In genomic region chr4:48779095-48779997, GRCh38 we compare ENCODE assay signal across 7 cellular contexts. TPM values are rescaled to one million over a fixed set of nuclear protein-coding genes. Genes with fewer than 3 reads are reported as not detected.
DNase-seq lines count a peak whose midpoint lies in the region; ATAC-seq, FAIRE-seq and TF ChIP-seq lines count a peak whose summit lies in the region.

No MANE protein-coding gene starts in this region.

- H3K9me3 ChIP-seq in kidney (ENCODE audit: control insufficient read depth in 1 of 2, low read length in 2 of 2), result no peaks in the 10 kb centered on the region

- no peaks in the 10 kb centered on the region for H3K9me3 Mint-ChIP-seq in activated B cell treated with CpG ODN at 0.5 μM for 24 hours

- no peaks in the 10 kb centered on the region for H3K27me3 Mint-ChIP-seq in activated B cell treated with CpG ODN at 0.5 μM for 24 hours

- POLR2A ChIA-PET in activated B cell treated with CpG ODN at 0.5 μM for 24 hours (lab: Charles Lee), result interaction anchor here (0.8 to 3.5 kb wide), 12 partner anchors 8 to 438 kb away, joined by 3 to 38 read pairs (median 5); partner anchors contain the start of genes OCIAD1, OCIAD2 and SLAIN2

- H3K27ac Mint-ChIP-seq in activated B cell treated with CpG ODN at 0.5 μM for 24 hours, result peak overlapping the region; percentile 79

- H3K9ac ChIP-seq in kidney (ENCODE audit: low read length in 2 of 2), result peak overlapping the region; percentile 80 to 94

- H3K36me3 Mint-ChIP-seq in activated B cell treated with CpG ODN at 0.5 μM for 24 hours (ENCODE audit: low read depth), result peaks cover 8% of the 10 kb centered on the region

- FAIRE-seq in GM12891 (lab: Jason Lieb, UNC) (no peak), kidney (lab: Jason Lieb, UNC) (no peak)

- TF ChIP-seq CTCF in LNCAP (IDR thresholded peaks at IDR 0.05) (peak; percentile 33; the same call in 1 of the 2 replicates), activated B cell treated with CpG ODN at 0.5 μM for 24 hours (IDR thresholded peaks at IDR 0.05) (no peak), kidney (IDR thresholded peaks at IDR 0.05; ENCODE audit: borderline replicate concordance, extremely low read depth, insufficient read depth) (no peak)

- H3K4me3 ChIP-seq in kidney (ENCODE audit: low read length in 2 of 2), result peak overlapping the region; percentile 71 to 90

- H3K27ac ChIP-seq in caudate nucleus (ENCODE audit: low read depth, low read length) (peak overlapping the region; percentile 93), kidney (ENCODE audit: low read depth in 2 of 2, low read length in 2 of 2) (peak overlapping the region; percentile 82 to 85)

- peaks cover 0 to 20% of the 10 kb centered on the region in 2 donors for H3K4me1 ChIP-seq in kidney (ENCODE audit: control insufficient read depth in 1 of 2, insufficient read depth in 1 of 2, low read depth in 1 of 2, low read length in 2 of 2)

- ATAC-seq in activated B cell treated with CpG ODN at 0.5 μM for 24 hours (ENCODE audit: low read depth), result peak; percentile 11

- H3K4me3 Mint-ChIP-seq in activated B cell treated with CpG ODN at 0.5 μM for 24 hours, result peak overlapping the region; percentile 94

- no peak; the same call in 1 of the 2 replicates for TF ChIP-seq POLR2A in GM12891 (IDR thresholded peaks at IDR 0.05; ENCODE audit: low read depth, low read length)

- peaks cover 46% of the 10 kb centered on the region for H3K4me1 Mint-ChIP-seq in activated B cell treated with CpG ODN at 0.5 μM for 24 hours

- peak; percentile 48 for DNase-seq in GM12891 (ENCODE audit: insufficient read length, low spot score)
- peak; percentile 27 for DNase-seq in GOT3 (lab: John Stamatoyannopoulos, UW)
- DNase-seq in activated B cell treated with CpG ODN at 0.5 μM for 24 hours, result peak; percentile 70
- DNase-seq in caudate nucleus (lab: John Stamatoyannopoulos, UW), result peak in 56 of 61 donors; percentile 3 to 82 (median 58)
- peak; percentile 92 for DNase-seq in kidney
- DNase-seq in stimulated activated CD4-positive, alpha-beta T cell treated with anti-CD3 and anti-CD28 coated beads, Interleukin-15, amount 100 ng/mL, for 1 hour (ENCODE audit: low read depth in 1 of 2, low spot score in 1 of 2), result peak; percentile 44 to 53

- H3K36me3 ChIP-seq in kidney (ENCODE audit: control insufficient read depth in 1 of 2, insufficient read depth in 2 of 2, low read length in 2 of 2), result no peaks in the 10 kb centered on the region

- intact Hi-C loops in activated B cell treated with CpG ODN at 0.5 μM for 24 hours (cut with micrococcal nuclease), result no loop called here
- intact Hi-C loops in kidney (cut with DNase I), result no loop called here

- CTCF ChIA-PET in activated B cell treated with CpG ODN at 0.5 μM for 24 hours (lab: Charles Lee), result interaction anchor here (1.6 kb wide), 1 partner anchor 201 kb away, joined by 6 read pairs; no protein-coding TSS in a partner anchor

TF ChIP-seq in GM12891, 5 proteins besides CTCF, POLR2A, EP300 and RAD21:
- TF ChIP-seq SPI1 (IDR thresholded peaks at IDR 0.05; ENCODE audit: low read depth, low read length) (no peak), POU2F2 (IDR thresholded peaks at IDR 0.05; ENCODE audit: low read depth, low read length) (no peak), TAF1 (IDR thresholded peaks at IDR 0.05; ENCODE audit: low read depth, low read length) (no peak)
TF ChIP-seq in GM12891: peak in this region for 0.

RNA-seq across cellular contexts. Expression of gene FRYL, which starts 0.7 kb away (rescaled TPM):
- polyA plus RNA-seq in GM12891 (2012; ENCODE audit: low read depth, missing spikeins), result 14.8 TPM
- total RNA-seq in activated B cell treated with CpG ODN at 0.5 μM for 24 hours, result 82.4 and 91.5 TPM in 2 replicates
- 78.9 TPM for total RNA-seq in kidney
- polyA plus RNA-seq in kidney (ENCODE audit: insufficient read depth, low read depth, low replicate concordance), result 11.6 TPM

RNA-seq across cellular contexts. Expression of gene OCIAD1, which starts 51.5 kb away (rescaled TPM):
- polyA plus RNA-seq in GM12891 (2012; ENCODE audit: low read depth, missing spikeins), result 84.8 TPM
- total RNA-seq in activated B cell treated with CpG ODN at 0.5 μM for 24 hours (100 and 104 TPM in 2 replicates), kidney (142 TPM)
- 218 TPM for polyA plus RNA-seq in kidney (ENCODE audit: insufficient read depth, low read depth, low replicate concordance)

Comparison
In these comparisons a context has a peak if more than half of its experiments do, and no peak if none do; other contexts are left out.
1. Peak in every context shown above with its lines: DNase-seq, ATAC-seq, H3K4me3 ChIP-seq and H3K27ac ChIP-seq.
2. DNase-seq: peak in every context shown above with its lines; median percentile 92 in kidney; 70 in activated B cell treated with CpG ODN at 0.5 μM for 24 hours; 58 in caudate nucleus; 48 in stimulated activated CD4-positive, alpha-beta T cell treated with anti-CD3 and anti-CD28 coated beads, Interleukin-15, amount 100 ng/mL, for 1 hour; 48 in GM12891; 27 in GOT3.